8 cellular contexts compared by ENCODE assay signal in genomic region chr15:50686468-50687301, GRCh38. TPM values are rescaled to one million over a fixed set of nuclear protein-coding genes. Genes with fewer than 3 reads are reported as not detected.
DNase-seq lines count a peak whose midpoint lies in the region; ATAC-seq and TF ChIP-seq lines count a peak whose summit lies in the region.

Gene TRPM7, minus strand, starts transcription at chr15:50686797. Its CDS starts 264 bp downstream, at chr15:50686533.

- DNase-seq in DMS153 (lab: John Stamatoyannopoulos, UW) (peak; percentile 44), Peyer's patch (peak; percentile 83 to 95 (median 93)), esophagus muscularis mucosa (ENCODE audit: extremely low spot score) (peak; percentile 96), myocyte (ENCODE audit: low read depth) (peak; percentile 90)
- DNase-seq in activated T-cell treated with anti-CD3 and anti-CD28 coated beads, Interleukin-2, amount 50 U/mL, for 48 hours = peak; percentile 91 to 95
- DNase-seq in stimulated activated CD8-positive, alpha-beta memory T cell treated with anti-CD3 and anti-CD28 coated beads, Interleukin-7, amount 100 ng/mL, for 48 hours (ENCODE audit: extremely low read depth in 1 of 2, low read depth in 1 of 2) = peak; percentile 77 to 81

- WGBS in esophagus muscularis mucosa = under 1% methylated on average over 28 of the region's 80 CpGs

- H3K36me3 ChIP-seq in Peyer's patch (peaks cover 0 to 7% (median 0%) of the 10 kb centered on the region in 3 donors), esophagus muscularis mucosa (peaks cover 0 to 21% (median 9%) of the 10 kb centered on the region in 4 donors)

- H3K4me1 ChIP-seq in Peyer's patch (peaks cover 0 to 36% (median 8%) of the 10 kb centered on the region in 4 donors), esophagus muscularis mucosa (peaks cover 27 to 46% (median 43%) of the 10 kb centered on the region in 4 donors)

- TF ChIP-seq POLR2A in Peyer's patch (IDR thresholded peaks at IDR 0.05) (peak; percentile 65 to 85), esophagus muscularis mucosa (IDR thresholded peaks at IDR 0.05; ENCODE audit: low read depth) (peak; percentile 41)

- H3K27ac ChIP-seq in Peyer's patch (peak within 1 kb of the TSS; percentile 83 to 96 (median 90)), esophagus muscularis mucosa (replicated peaks in 1 of 4) (peak within 1 kb of the TSS; percentile 86 to 97 (median 96))

- TF ChIP-seq CTCF in Peyer's patch (IDR thresholded peaks at IDR 0.05) (peak in 3 of 6 experiments; percentile 8 to 22 (median 12)), esophagus muscularis mucosa (IDR thresholded peaks at IDR 0.05) (peak in 1 of 3 experiments; percentile 21)

- peak; percentile 79 for ATAC-seq in GM21576 (IDR thresholded peaks at IDR 0.05; ENCODE audit: unreplicated experiment)

- H3K27me3 ChIP-seq in Peyer's patch (no peaks in the 10 kb centered on the region), esophagus muscularis mucosa (no peaks in the 10 kb centered on the region)

- H3K9me3 ChIP-seq in Peyer's patch (no peaks in the 10 kb centered on the region), esophagus muscularis mucosa (no peaks in the 10 kb centered on the region)

- TF ChIP-seq RAD21 in Ishikawa (IDR thresholded peaks at IDR 0.05; ENCODE audit: low read depth) = peak; percentile 2; the same call in 1 of the 2 replicates

- H3K4me3 ChIP-seq in Peyer's patch = peak within 1 kb of the TSS; percentile 75 to 85 (median 79)
- H3K4me3 ChIP-seq in esophagus muscularis mucosa = peak within 1 kb of the TSS; percentile 58 to 95 (median 84)

- TF ChIP-seq EP300 in Ishikawa (IDR thresholded peaks at IDR 0.05; ENCODE audit: borderline replicate concordance) (no peak), esophagus muscularis mucosa (IDR thresholded peaks at IDR 0.05) (no peak)

- intact Hi-C loops in esophagus muscularis mucosa (cut with DNase I) = loop anchor here (5.0 kb wide), 1 partner anchor 81 kb away; the partner anchor contains the start of gene SPPL2A

TF ChIP-seq in Ishikawa, 13 proteins besides CTCF, POLR2A, EP300 and RAD21:
- TF ChIP-seq TCF12 (IDR thresholded peaks at IDR 0.05; ENCODE audit: low read depth) = no peak; the same call in 1 of the 2 replicates
- TF ChIP-seq REST (IDR thresholded peaks at IDR 0.05; ENCODE audit: low read depth) = no peak
- TF ChIP-seq CEBPB (IDR thresholded peaks at IDR 0.05) = peak; percentile 97
- TF ChIP-seq TAF1 (IDR thresholded peaks at IDR 0.05; ENCODE audit: low read depth) = peak; percentile 60; the same call in 1 of the 2 replicates
- peak; percentile 96 for TF ChIP-seq USF1 (IDR thresholded peaks at IDR 0.05)
- TF ChIP-seq YY1 (IDR thresholded peaks at IDR 0.05; ENCODE audit: low read depth) = 0 out of 2 replicates have a peak, but pooled peaks have one; percentile 29
- peak; percentile 84 for TF ChIP-seq MAX (IDR thresholded peaks at IDR 0.05)

RNA-seq across cellular contexts. Expression of gene TRPM7, which starts in this region (rescaled TPM):
- total RNA-seq in Peyer's patch (10 to 100 TPM; 44.1 to 93.3 (median 63.6) TPM), esophagus muscularis mucosa (10 to 100 TPM; 27.9 to 39.9 (median 33.9) TPM), myocyte (36.2 and 37.1 TPM in 2 replicates)
- 13.4 TPM for polyA plus RNA-seq in myocyte (2012)

Comparison
In these comparisons a context has a peak if more than half of its experiments do, and no peak if none do; other contexts are left out.
1. Peak in every context shown above with its lines: DNase-seq, ATAC-seq, H3K4me3 ChIP-seq and H3K27ac ChIP-seq.
2. DNase-seq: peak in every context shown above with its lines; median percentile 96 in esophagus muscularis mucosa; 93 in Peyer's patch; 93 in activated T-cell treated with anti-CD3 and anti-CD28 coated beads, Interleukin-2, amount 50 U/mL, for 48 hours; 90 in myocyte; 79 in stimulated activated CD8-positive, alpha-beta memory T cell treated with anti-CD3 and anti-CD28 coated beads, Interleukin-7, amount 100 ng/mL, for 48 hours; 44 in DMS153.